In genomic region chr17:75265614-75266314, GRCh38 we compare ENCODE assay signal across 24 cellular contexts. TPM values are rescaled to one million over a fixed set of nuclear protein-coding genes. Genes with fewer than 3 reads are reported as not detected.
DNase-seq lines count a peak whose midpoint lies in the region; ATAC-seq, FAIRE-seq and TF ChIP-seq lines count a peak whose summit lies in the region.
"Had no signal": no experiment of that assay in that cellular context is flagged by ENCODE, and none has a peak within 500 bp of the region (broad histone marks: within the 10 kb centered on the region; RNA-seq: fewer than 3 reads in every experiment).

No MANE protein-coding gene starts in this region.

- H3K4me3 ChIP-seq in H1 (ENCODE audit: extremely low read depth in 1 of 4, insufficient read depth in 2 of 4, low read depth in 3 of 4, low read length in 4 of 4): no peak overlapping the region
- no peak overlapping the region for H3K4me3 ChIP-seq in neutrophil (ENCODE audit: low read depth in 1 of 2, low read length in 1 of 2)
- H3K4me3 ChIP-seq: A549; BLaER1 treated with 17β-estradiol and CSF1 and Interleukin-3, amounts not matched to agents 10 nM and 100 nM; GM12878 had no signal

- peak overlapping the region in 1 of 2 donors; percentile 24 for H3K4me3 Mint-ChIP-seq in CD14-positive monocyte
- H3K4me3 Mint-ChIP-seq: CD8-positive, alpha-beta T cell had no signal

- no peak overlapping the region for H3K23ac ChIP-seq in H1 (ENCODE audit: insufficient read length)

- H2BK120ac ChIP-seq in H1 (replicated peaks; ENCODE audit: low read depth, low read length): no peak overlapping the region

- no peak overlapping the region for H2BK15ac ChIP-seq in H1 (ENCODE audit: low read length)

- peak overlapping the region; percentile 59 to 88 (median 84) for H3K27ac Mint-ChIP-seq in CD14-positive monocyte
- H3K27ac Mint-ChIP-seq: CD8-positive, alpha-beta T cell had no signal

- no peak overlapping the region for H3K14ac ChIP-seq in H1 (ENCODE audit: insufficient read length)

- H3K36me3 Mint-ChIP-seq in CD14-positive monocyte: peaks cover 21 to 35% of the 10 kb centered on the region in 2 donors

- no peak overlapping the region for H2BK5ac ChIP-seq in H1 (ENCODE audit: low read depth, low read length)

- H3K18ac ChIP-seq in H1 (ENCODE audit: extremely low read depth, low read length): no peak overlapping the region

- DNase-seq in CD14-positive monocyte (ENCODE audit: low spot score) (peak; percentile 66), H1 (ENCODE audit: low read depth in 1 of 2, low spot score in 2 of 2) (no peak), NCI-H2196 treated with DMSO at 0.1 percent for 48 hours (lab: John Stamatoyannopoulos, UW; ENCODE audit: unreplicated experiment) (no peak), cerebellum (ENCODE audit: low spot score) (no peak)
- DNase-seq: AML-193; CD8-positive, alpha-beta T cell; DMS 273 treated with DMSO at 0.1 percent for 48 hours; DMS79; EL; GDM1; Kasumi-1; NCI-H1105 treated with DMSO at 0.1 percent for 48 hours; NCI-H146; NCI-H1930; NCI-H524 treated with DMSO at 0.1 percent for 48 hours had no signal

- TF ChIP-seq POLR2A in GM19193 (IDR thresholded peaks at IDR 0.05; ENCODE audit: extremely low read depth, insufficient read depth, insufficient read length) (peak; percentile 30), H1 (IDR thresholded peaks at IDR 0.05; ENCODE audit: control extremely low read depth in 1 of 2, low read depth in 2 of 2, low read length in 2 of 2) (no peak)

- H4K5ac ChIP-seq in H1 (ENCODE audit: insufficient read length, low read depth, low read length): no peak overlapping the region

- H3K23me2 ChIP-seq in H1 (ENCODE audit: low read depth, low read length): peaks cover 18% of the 10 kb centered on the region

- peaks cover 3 to 16% of the 10 kb centered on the region in 2 experiments; a peak in 3 of 4 replicates for H3K79me2 ChIP-seq in H1 (ENCODE audit: control insufficient read depth in 1 of 2, insufficient read depth in 2 of 2, low read length in 2 of 2)

- H4K8ac ChIP-seq in H1 (ENCODE audit: extremely low read depth, insufficient read depth, low read length): peak overlapping the region; percentile 26

- POLR2A ChIA-PET in H1 (lab: Charles Lee; ENCODE audit: partially characterized antibody): interaction anchor here (0.7 to 1.8 kb wide), 2 partner anchors 64 to 83 kb away, joined by 3 to 4 read pairs; partner anchors contain the start of gene SUMO2

- no peak for TF ChIP-seq RAD21 in H1 (IDR thresholded peaks at IDR 0.05 in 1 of 2, conservative IDR thresholded peaks at IDR 0.05 in 1 of 2; ENCODE audit: low read depth in 2 of 2, low read length in 2 of 2)

- TF ChIP-seq EP300 in H1 (IDR thresholded peaks at IDR 0.05; ENCODE audit: borderline replicate concordance in 1 of 2, low read depth in 2 of 2, low read length in 2 of 2): no peak

- H3K4ac ChIP-seq in H1 (replicated peaks; ENCODE audit: insufficient read length, low read depth, low read length): no peak overlapping the region

- H3K36me3 ChIP-seq in H1 (ENCODE audit: control insufficient read depth in 2 of 4, insufficient read depth in 4 of 4, low read length in 3 of 4) (peaks cover 12 to 34% (median 25%) of the 10 kb centered on the region in 4 experiments), neutrophil (no peaks in the 10 kb centered on the region)

- H3K9me3 ChIP-seq in H1 (ENCODE audit: insufficient read depth in 2 of 2, low read depth in 1 of 2, low read length in 1 of 2) (no peaks in the 10 kb centered on the region), neutrophil (no peaks in the 10 kb centered on the region)
- H3K9me3 ChIP-seq: A549; BLaER1 treated with 17β-estradiol and CSF1 and Interleukin-3, amounts not matched to agents 10 nM and 100 nM had no signal

- no peak for FAIRE-seq in H1 (lab: Jason Lieb, UNC)
- FAIRE-seq: A549, GM12878, GM19239, H54, RCC 7860 had no signal

- intact Hi-C loops in CD14-positive monocyte (cut with micrococcal nuclease): loop anchor here in 1 of 2 donors (10.0 kb wide), 2 partner anchors 231 to 319 kb away; partner anchors contain the start of gene MYO15B

- H3K9me3 Mint-ChIP-seq in CD14-positive monocyte: peaks cover 0 to 4% (median 0%) of the 10 kb centered on the region in 7 donors
- H3K9me3 Mint-ChIP-seq: CD8-positive, alpha-beta T cell had no signal

- H2BK20ac ChIP-seq in H1 (ENCODE audit: low read length): no peak overlapping the region

- CTCF ChIA-PET in H1 (lab: Charles Lee; ENCODE audit: partially characterized antibody): interaction anchor here (0.7 to 21.2 kb wide), 7 partner anchors 5 to 289 kb away, joined by 3 to 369 read pairs (median 4); partner anchors contain the start of genes GGA3, MRPS7 and NT5C

- H3K9ac ChIP-seq in H1 (replicated peaks in 1 of 4; ENCODE audit: extremely low read depth in 1 of 4, low read depth in 3 of 4, low read length in 3 of 4): no peak overlapping the region

- peaks cover 61% of the 10 kb centered on the region for H3K4me1 Mint-ChIP-seq in CD14-positive monocyte

- H2BK12ac ChIP-seq in H1 (ENCODE audit: low read depth, low read length): no peak overlapping the region

- H3K4me1 ChIP-seq in H1 (replicated peaks in 1 of 4; ENCODE audit: control insufficient read depth in 3 of 4, insufficient read depth in 4 of 4, low read length in 3 of 4) (peaks cover 0 to 8% (median 5%) of the 10 kb centered on the region in 4 experiments; a peak in 4 of 7 replicates), neutrophil (ENCODE audit: control insufficient read depth in 1 of 2, insufficient read depth in 1 of 2, low read depth in 1 of 2, low read length in 1 of 2) (peaks cover 57 to 69% of the 10 kb centered on the region in 2 experiments)

- H3K27ac ChIP-seq in H1 (ENCODE audit: low read depth, low read length) (no peak overlapping the region), neutrophil (peak overlapping the region; percentile 75)
- H3K27ac ChIP-seq: A549 had no signal

- H3K4me2 ChIP-seq in H1 (ENCODE audit: insufficient read depth in 1 of 2, low read depth in 2 of 2, low read length in 2 of 2): no peak overlapping the region
- H3K4me2 ChIP-seq: A549 had no signal

- no peaks in the 10 kb centered on the region for H3K27me3 Mint-ChIP-seq in CD14-positive monocyte (ENCODE audit: low read depth in 3 of 3)

- H3K27me3 ChIP-seq in H1 (replicated peaks in 1 of 4; ENCODE audit: control insufficient read depth in 3 of 4, extremely low read depth in 1 of 4, insufficient read depth in 3 of 4, low read length in 3 of 4): no peaks in the 10 kb centered on the region
- H3K27me3 ChIP-seq in neutrophil: no peaks in the 10 kb centered on the region
- H3K27me3 ChIP-seq: BLaER1 treated with 17β-estradiol and CSF1 and Interleukin-3, amounts not matched to agents 10 nM and 100 nM had no signal

- no peak overlapping the region for H3K56ac ChIP-seq in H1 (replicated peaks; ENCODE audit: insufficient read length, low read depth, low read length)

- H4K20me1 ChIP-seq in H1 (replicated peaks in 1 of 2; ENCODE audit: control insufficient read depth in 1 of 2, insufficient read depth in 2 of 2, low read length in 2 of 2): peaks cover 2 to 8% of the 10 kb centered on the region in 2 experiments

- TF ChIP-seq CTCF in CD14-positive monocyte (IDR thresholded peaks at IDR 0.05): no peak
- TF ChIP-seq CTCF in H1 (IDR thresholded peaks at IDR 0.05; ENCODE audit: control extremely low read depth in 1 of 3, insufficient read depth in 1 of 3, low read depth in 1 of 3, low read length in 3 of 3): no peak
- TF ChIP-seq CTCF in neutrophil (IDR thresholded peaks at IDR 0.05): no peak

- H3K79me1 ChIP-seq in H1 (ENCODE audit: low read depth, low read length): peaks cover under 1% of the 10 kb centered on the region; the same call in 1 of the 2 replicates

- 93% methylated on average over 17 of the region's 17 CpGs; no CpG with 5 or more reads in 1 of the 2 experiments for WGBS in H1 (ENCODE audit: extremely low coverage in 1 of 2, insufficient coverage in 1 of 2, insufficient read length in 1 of 2, insufficient replicate concordance in 2 of 2, low coverage in 1 of 2, low lambda C conversion rate in 2 of 2, missing lambda C conversion rate in 1 of 2), 2 experiments

- no peak for ATAC-seq in GM18858 (IDR thresholded peaks at IDR 0.05; ENCODE audit: unreplicated experiment)
- ATAC-seq: A549; CD8-positive, alpha-beta T cell; GM12878 had no signal

- no peak overlapping the region for H4K91ac ChIP-seq in H1 (replicated peaks; ENCODE audit: insufficient read length, low read length)

- H2AK5ac ChIP-seq in H1 (ENCODE audit: low read depth, low read length): no peak overlapping the region

- H2AFZ ChIP-seq in H1 (ENCODE audit: low read length): no peak overlapping the region

RNA-seq across cellular contexts. Expression of gene MRPS7, which starts 4.1 kb away (rescaled TPM):
- polyA plus RNA-seq in CD14-positive monocyte (100 to 1,000 TPM; 101 to 122 TPM), H1 (2011; rRNA removed) (53.9 and 63.4 TPM in 2 replicates)
- 75.5 and 79.4 TPM in 2 replicates for total RNA-seq in H1 (2021; fragmentation: NEBNext Ultra II Directional; extraction: Animal tissue kit (Norgen Biotek cat#: 25700))
- 88.1 TPM for polyA plus RNA-seq in H1 (2011; cell fraction: cytosol; rRNA removed)
- polyA plus RNA-seq in H1 (2011; cell fraction: nucleus; rRNA removed): 48.6 TPM
- polyA plus RNA-seq in H1 (2012, experiment 1 of 2): 85.8 to 103 TPM (median 95.2 TPM) in 4 replicates
- 53.8 TPM for polyA plus RNA-seq in H1 (2012, experiment 2 of 2)
- 58.9 TPM for polyA plus RNA-seq in H1 (2013, experiment 1 of 2)
- 58.5 TPM for polyA plus RNA-seq in H1 (2013, experiment 2 of 2)
- 60.9 and 63.9 TPM in 2 replicates for polyA minus RNA-seq in H1 (2011; rRNA and poly(A)+ RNA removed)
- 31.1 TPM for polyA minus RNA-seq in H1 (2011; cell fraction: cytosol; rRNA and poly(A)+ RNA removed)
- 38.1 TPM for polyA minus RNA-seq in H1 (2011; cell fraction: nucleus; rRNA and poly(A)+ RNA removed)
- 21.8 TPM for total RNA-seq in cerebellum

RNA-seq across cellular contexts. Expression of gene GGA3, which starts 4.4 kb away (rescaled TPM):
- 10 to 100 TPM in 1 of 2 donors, 1 to 10 TPM in 1; 4.3 to 15.7 TPM for polyA plus RNA-seq in CD14-positive monocyte
- 54.2 and 60.0 TPM in 2 replicates for total RNA-seq in H1 (2021; fragmentation: NEBNext Ultra II Directional; extraction: Animal tissue kit (Norgen Biotek cat#: 25700))
- polyA plus RNA-seq in H1 (2011; rRNA removed): 40.6 and 53.8 TPM in 2 replicates
- 33.2 TPM for polyA plus RNA-seq in H1 (2011; cell fraction: cytosol; rRNA removed)
- polyA plus RNA-seq in H1 (2011; cell fraction: nucleus; rRNA removed): 198 TPM
- 46.1 to 56.0 TPM (median 51.1 TPM) in 4 replicates for polyA plus RNA-seq in H1 (2012, experiment 1 of 2)
- polyA plus RNA-seq in H1 (2012, experiment 2 of 2): 34.9 TPM
- 29.5 TPM for polyA plus RNA-seq in H1 (2013, experiment 1 of 2)
- polyA plus RNA-seq in H1 (2013, experiment 2 of 2): 29.5 TPM
- polyA minus RNA-seq in H1 (2011; rRNA and poly(A)+ RNA removed): 68.7 and 69.3 TPM in 2 replicates
- polyA minus RNA-seq in H1 (2011; cell fraction: cytosol; rRNA and poly(A)+ RNA removed): 27.2 TPM
- polyA minus RNA-seq in H1 (2011; cell fraction: nucleus; rRNA and poly(A)+ RNA removed): 63.3 TPM
- 15.4 TPM for total RNA-seq in cerebellum

RNA-seq across cellular contexts. Expression of gene MIF4GD, which starts 5.3 kb away (rescaled TPM):
- 100 to 1,000 TPM in 1 of 2 donors, 10 to 100 TPM in 1; 80.6 to 103 TPM for polyA plus RNA-seq in CD14-positive monocyte
- 16.1 and 17.5 TPM in 2 replicates for total RNA-seq in H1 (2021; fragmentation: NEBNext Ultra II Directional; extraction: Animal tissue kit (Norgen Biotek cat#: 25700))
- 51.1 and 60.6 TPM in 2 replicates for polyA plus RNA-seq in H1 (2011; rRNA removed)
- 50.3 TPM for polyA plus RNA-seq in H1 (2011; cell fraction: cytosol; rRNA removed)
- polyA plus RNA-seq in H1 (2011; cell fraction: nucleus; rRNA removed): 38.8 TPM
- 18.3 to 30.8 TPM (median 24.5 TPM) in 4 replicates for polyA plus RNA-seq in H1 (2012, experiment 1 of 2)
- 29.7 TPM for polyA plus RNA-seq in H1 (2012, experiment 2 of 2)
- 18.4 TPM for polyA plus RNA-seq in H1 (2013, experiment 1 of 2)
- 18.0 TPM for polyA plus RNA-seq in H1 (2013, experiment 2 of 2)
- polyA minus RNA-seq in H1 (2011; rRNA and poly(A)+ RNA removed): 29.5 and 38.8 TPM in 2 replicates
- polyA minus RNA-seq in H1 (2011; cell fraction: cytosol; rRNA and poly(A)+ RNA removed): 10.4 TPM
- 13.0 TPM for polyA minus RNA-seq in H1 (2011; cell fraction: nucleus; rRNA and poly(A)+ RNA removed)
- 7.0 TPM for total RNA-seq in cerebellum

RNA-seq across cellular contexts. Expression of gene SLC25A19, which starts 23.5 kb away (rescaled TPM):
- polyA plus RNA-seq in CD14-positive monocyte (10 to 100 TPM; 14.4 to 18.8 TPM), H1 (2011; rRNA removed) (32.6 and 34.2 TPM in 2 replicates)
- total RNA-seq in H1 (2021; fragmentation: NEBNext Ultra II Directional; extraction: Animal tissue kit (Norgen Biotek cat#: 25700)): 28.6 and 33.3 TPM in 2 replicates
- 28.9 TPM for polyA plus RNA-seq in H1 (2011; cell fraction: cytosol; rRNA removed)
- polyA plus RNA-seq in H1 (2011; cell fraction: nucleus; rRNA removed): 28.4 TPM
- 18.5 to 29.1 TPM (median 25.6 TPM) in 4 replicates for polyA plus RNA-seq in H1 (2012, experiment 1 of 2)
- polyA plus RNA-seq in H1 (2012, experiment 2 of 2): 29.7 TPM
- polyA plus RNA-seq in H1 (2013, experiment 1 of 2): 26.5 TPM
- 25.1 TPM for polyA plus RNA-seq in H1 (2013, experiment 2 of 2)
- 19.6 and 21.1 TPM in 2 replicates for polyA minus RNA-seq in H1 (2011; rRNA and poly(A)+ RNA removed)
- 10.9 TPM for polyA minus RNA-seq in H1 (2011; cell fraction: cytosol; rRNA and poly(A)+ RNA removed)
- 18.0 TPM for polyA minus RNA-seq in H1 (2011; cell fraction: nucleus; rRNA and poly(A)+ RNA removed)
- 5.6 TPM for total RNA-seq in cerebellum
